19 cellular contexts compared by ENCODE assay signal in genomic region chr2:25445464-25445863, GRCh38.
"Had no signal": no experiment of that assay in that cellular context is flagged by ENCODE, and none has a peak within 500 bp of the region (broad histone marks: within the 10 kb centered on the region; RNA-seq: fewer than 3 reads in every experiment).

No MANE protein-coding gene starts in this region.

- H3K36me3 ChIP-seq: adrenal gland, gastrocnemius medialis, tibial artery had no signal

- H3K4me1 Mint-ChIP-seq: activated naive CD4-positive, alpha-beta T cell treated with anti-CD3 and anti-CD28 coated beads, Interleukin-2, amount 50 U/mL, for 24 hours; nephron had no signal

- H3K27me3 Mint-ChIP-seq: activated CD8-positive, alpha-beta T cell treated with anti-CD3 and anti-CD28 coated beads for 36 hours; activated naive CD4-positive, alpha-beta T cell treated with anti-CD3 and anti-CD28 coated beads, Interleukin-2, amount 50 U/mL, for 24 hours; dendritic cell treated with granulocyte-macrophage colony-stimulating factor and Interleukin-4, amounts not matched to agents 40 ng/mL and 50 ng/mL, for 4 days; stimulated activated naive B cell treated with anti-CD40 and anti-IgM and Interleukin-4, amounts not matched to agents 10 μg/mL and 1 μg/mL and 100 μg/mL, for 72 hours had no signal

- ATAC-seq: activated CD8-positive, alpha-beta T cell treated with anti-CD3 and anti-CD28 coated beads for 36 hours; activated T-cell treated with anti-CD3 and anti-CD28 coated beads, Interleukin-2, amount 50 U/mL, for 4 hours; body of pancreas; gastrocnemius medialis; heart left ventricle; stimulated activated naive B cell treated with anti-CD40 and anti-IgM and Interleukin-4, amounts not matched to agents 10 μg/mL and 1 μg/mL and 100 μg/mL, for 72 hours had no signal

- H3K27ac ChIP-seq: adrenal gland, body of pancreas, gastrocnemius medialis, heart left ventricle, tibial artery had no signal

- H3K4me3 Mint-ChIP-seq: activated CD8-positive, alpha-beta T cell treated with anti-CD3 and anti-CD28 coated beads for 36 hours; activated naive CD4-positive, alpha-beta T cell treated with anti-CD3 and anti-CD28 coated beads, Interleukin-2, amount 50 U/mL, for 24 hours; activated T-cell treated with anti-CD3 and anti-CD28 coated beads, Interleukin-2, amount 50 U/mL, for 4 hours; dendritic cell treated with granulocyte-macrophage colony-stimulating factor and Interleukin-4, amounts not matched to agents 40 ng/mL and 50 ng/mL, for 4 days; nephron; stimulated activated naive B cell treated with anti-CD40 and anti-IgM and Interleukin-4, amounts not matched to agents 10 μg/mL and 1 μg/mL and 100 μg/mL, for 72 hours had no signal

- H3K27ac Mint-ChIP-seq: activated CD8-positive, alpha-beta T cell treated with anti-CD3 and anti-CD28 coated beads for 36 hours; activated naive CD4-positive, alpha-beta T cell treated with anti-CD3 and anti-CD28 coated beads, Interleukin-2, amount 50 U/mL, for 24 hours; dendritic cell treated with granulocyte-macrophage colony-stimulating factor and Interleukin-4, amounts not matched to agents 40 ng/mL and 50 ng/mL, for 4 days; nephron; stimulated activated naive B cell treated with anti-CD40 and anti-IgM and Interleukin-4, amounts not matched to agents 10 μg/mL and 1 μg/mL and 100 μg/mL, for 72 hours had no signal

- H3K9me3 ChIP-seq: adrenal gland, body of pancreas, gastrocnemius medialis, heart left ventricle, tibial artery had no signal

- H3K27me3 ChIP-seq: adrenal gland, body of pancreas, gastrocnemius medialis, heart left ventricle, tibial artery had no signal

- H3K9me3 Mint-ChIP-seq: activated CD8-positive, alpha-beta T cell treated with anti-CD3 and anti-CD28 coated beads for 36 hours; activated naive CD4-positive, alpha-beta T cell treated with anti-CD3 and anti-CD28 coated beads, Interleukin-2, amount 50 U/mL, for 24 hours; activated T-cell treated with anti-CD3 and anti-CD28 coated beads, Interleukin-2, amount 50 U/mL, for 4 hours; dendritic cell treated with granulocyte-macrophage colony-stimulating factor and Interleukin-4, amounts not matched to agents 40 ng/mL and 50 ng/mL, for 4 days; nephron; stimulated activated naive B cell treated with anti-CD40 and anti-IgM and Interleukin-4, amounts not matched to agents 10 μg/mL and 1 μg/mL and 100 μg/mL, for 72 hours had no signal

- H3K4me3 ChIP-seq: adrenal gland, body of pancreas, gastrocnemius medialis, heart left ventricle, tibial artery had no signal

- H3K4me1 ChIP-seq: adrenal gland, gastrocnemius medialis, heart left ventricle, tibial artery had no signal

- DNase-seq: activated CD4-positive, alpha-beta T cell treated with anti-CD3 and anti-CD28 coated beads for 48 hours; activated CD8-positive, alpha-beta T cell treated with anti-CD3 and anti-CD28 coated beads for 36 hours; activated effector memory CD4-positive, alpha-beta T cell treated with Interleukin-2 at 50 U/mL for 16 hours; activated T-cell treated with anti-CD3 and anti-CD28 coated beads, Interleukin-2, amount 50 U/mL, for 4 hours; adrenal gland; body of pancreas; central memory CD4-positive, alpha-beta T cell; gastrocnemius medialis; heart left ventricle; nucleus accumbens; posterior cingulate gyrus; retina; stimulated activated CD4-positive, alpha-beta T cell treated with anti-CD3 and anti-CD28 coated beads, Interleukin-2, amount 100 ng/mL, for 48 hours; stimulated activated naive B cell treated with anti-CD40 and anti-IgM and Interleukin-4, amounts not matched to agents 10 μg/mL and 1 μg/mL and 100 μg/mL, for 72 hours; T-helper 2 cell; tibial artery had no signal
